Comparison of ENCODE assay signal across 23 cellular contexts in genomic region chrX:29143756-29144155, GRCh38.
"Had no signal": no experiment of that assay in that cellular context is flagged by ENCODE, and none has a peak within 500 bp of the region (broad histone marks: within the 10 kb centered on the region; RNA-seq: fewer than 3 reads in every experiment).

No MANE protein-coding gene starts in this region.

- H3K36me3 Mint-ChIP-seq: immature natural killer cell, memory B cell, mesothelial cell of epicardium, natural killer cell had no signal

- H3K27ac Mint-ChIP-seq: immature natural killer cell, memory B cell, mesothelial cell of epicardium, natural killer cell had no signal

- H3K4me1 Mint-ChIP-seq: immature natural killer cell, memory B cell, mesothelial cell of epicardium, natural killer cell had no signal

- H3K27ac ChIP-seq: colonic mucosa, gastrocnemius medialis, left ventricle myocardium inferior, lower lobe of right lung, right atrium auricular region, sigmoid colon, skin epidermis, stomach, thoracic aorta, transverse colon had no signal

- H3K27me3 ChIP-seq: colonic mucosa, gastrocnemius medialis, right atrium auricular region, sigmoid colon, stomach, transverse colon had no signal

- ATAC-seq: gastrocnemius medialis, left cardiac atrium, lower lobe of right lung, natural killer cell had no signal

- H3K9me3 Mint-ChIP-seq: neural crest cell had no signal

- H3K9me3 ChIP-seq: colonic mucosa, gastrocnemius medialis, left ventricle myocardium inferior, lower lobe of right lung, right atrium auricular region, sigmoid colon, stomach, thoracic aorta, transverse colon had no signal

- H3K4me3 Mint-ChIP-seq: immature natural killer cell, memory B cell, mesothelial cell of epicardium, natural killer cell, neural crest cell had no signal

- H3K4me1 ChIP-seq: colonic mucosa, gastrocnemius medialis, left ventricle myocardium inferior, lower lobe of right lung, right atrium auricular region, sigmoid colon, stomach, transverse colon had no signal

- H3K27me3 Mint-ChIP-seq: memory B cell had no signal

- DNase-seq: colonic mucosa; dermis blood vessel endothelial cell; erythroblast; gastrocnemius medialis; glutamatergic neuron; immature natural killer cell; kidney; left cardiac atrium; left ventricle myocardium inferior; lower lobe of right lung; natural killer cell; posterior cingulate gyrus; sigmoid colon; stimulated activated naive CD4-positive, alpha-beta T cell; stomach; substantia nigra; transverse colon had no signal

- H3K4me3 ChIP-seq: colonic mucosa, gastrocnemius medialis, left ventricle myocardium inferior, lower lobe of right lung, right atrium auricular region, sigmoid colon, skin epidermis, stomach, thoracic aorta, transverse colon had no signal

- H3K36me3 ChIP-seq: colonic mucosa, gastrocnemius medialis, left ventricle myocardium inferior, lower lobe of right lung, right atrium auricular region, sigmoid colon, stomach, thoracic aorta, transverse colon had no signal
